9 cellular contexts compared by ENCODE assay signal in the genomic region with DNA sequence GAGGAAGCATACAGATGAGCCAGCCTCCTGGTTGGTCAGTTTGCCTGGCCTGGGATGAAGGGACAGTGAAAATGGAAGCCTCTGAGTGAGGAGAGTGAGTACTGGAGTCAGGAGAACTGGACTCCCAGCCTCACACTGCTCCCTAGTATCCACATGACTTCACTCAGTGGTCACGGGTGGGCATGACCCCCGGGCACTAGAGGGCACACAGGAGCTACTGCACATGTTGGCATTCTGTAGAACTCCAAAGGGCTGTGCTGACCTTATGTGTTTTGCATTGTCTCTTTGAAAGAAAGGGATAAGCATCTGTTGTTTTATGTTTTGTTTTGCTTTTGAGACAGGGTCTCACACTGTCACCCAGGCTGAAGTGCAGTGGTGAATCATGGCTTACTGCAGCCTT. TPM values are rescaled to one million over a fixed set of nuclear protein-coding genes. Genes with fewer than 3 reads are reported as not detected.
A peak's percentile ranks its signal among the peaks of the same experiment; 100 is the strongest.
DNase-seq lines count a peak whose midpoint lies in the region; ATAC-seq and TF ChIP-seq lines count a peak whose summit lies in the region.
"Had no signal": no experiment of that assay in that cellular context is flagged by ENCODE, and none has a peak within 500 bp of the region (broad histone marks: within the 10 kb centered on the region; RNA-seq: fewer than 3 reads in every experiment).

No MANE protein-coding gene starts in this region.

- ATAC-seq in Right ventricle myocardium superior (ENCODE audit: poor library complexity) (no peak), GM21390 (IDR thresholded peaks at IDR 0.05; ENCODE audit: unreplicated experiment) (no peak)

- TF ChIP-seq CTCF in testis (IDR thresholded peaks at IDR 0.05) = peak in 1 of 3 experiments; percentile 6

- H3K27me3 ChIP-seq in testis = no peaks in the 10 kb centered on the region
- H3K27me3 ChIP-seq: right lobe of liver had no signal

- H3K9me3 ChIP-seq in testis = no peaks in the 10 kb centered on the region
- H3K9me3 ChIP-seq: right lobe of liver had no signal

- intact Hi-C loops in Right ventricle myocardium superior (cut with DNase I) = no loop called here
- intact Hi-C loops in cardiac septum (cut with DNase I) = no loop called here
- intact Hi-C loops in testis (cut with DNase I; ENCODE audit: low total_unique reads) = no loop called here

- H3K27ac ChIP-seq in testis = no peak overlapping the region
- H3K27ac ChIP-seq: right lobe of liver had no signal

- 70 to 79% methylated on average over 2 of the region's 2 CpGs for WGBS in testis, 2 donors

- no peak overlapping the region for H3K4me3 ChIP-seq in testis
- H3K4me3 ChIP-seq: right lobe of liver had no signal

- DNase-seq in Right ventricle myocardium superior = peak; percentile 58
- DNase-seq in cardiac septum (ENCODE audit: low spot score) = no peak
- DNase-seq in activated CD4-positive, alpha-beta T cell treated with anti-CD3 and anti-CD28 coated beads for 4 hours = peak; percentile 45 to 46
- peak; percentile 18 for DNase-seq in foreskin melanocyte
- peak; percentile 65 for DNase-seq in testis
- no peak for DNase-seq in NCI-H1092 (lab: John Stamatoyannopoulos, UW)
- no peak for DNase-seq in LoVo (ENCODE audit: low spot score)
- DNase-seq: right lobe of liver had no signal

- no peaks in the 10 kb centered on the region for H3K36me3 ChIP-seq in testis (ENCODE audit: low read depth, missing control alignments)
- H3K36me3 ChIP-seq: right lobe of liver had no signal

- H3K4me1 ChIP-seq in testis = no peaks in the 10 kb centered on the region

- no peak for TF ChIP-seq POLR2A in testis (IDR thresholded peaks at IDR 0.05)

RNA-seq across cellular contexts. Expression of a gene that starts 23.7 kb away (rescaled TPM):
- total RNA-seq in Right ventricle myocardium superior = 0.70 TPM
- 0.32 TPM for total RNA-seq in cardiac septum
- 10 to 100 TPM; 29.6 to 41.7 TPM for total RNA-seq in testis
- polyA plus RNA-seq in testis (ENCODE audit: insufficient read depth, low read depth, low replicate concordance) = 81.3 TPM

RNA-seq across cellular contexts. Expression of a gene that starts 34.2 kb away (rescaled TPM):
- 1.0 TPM for total RNA-seq in Right ventricle myocardium superior
- 0.83 TPM for total RNA-seq in cardiac septum
- total RNA-seq in testis = 10 to 100 TPM; 14.0 to 32.0 TPM
- polyA plus RNA-seq in testis (ENCODE audit: insufficient read depth, low read depth, low replicate concordance) = 57.9 TPM

RNA-seq across cellular contexts. Expression of a gene that starts 54.0 kb away (rescaled TPM):
- 50.1 TPM for total RNA-seq in Right ventricle myocardium superior
- 62.2 TPM for total RNA-seq in cardiac septum
- total RNA-seq in testis = 100 to 1,000 TPM; 165 to 202 TPM
- 181 TPM for polyA plus RNA-seq in testis (ENCODE audit: insufficient read depth, low read depth, low replicate concordance)

Comparison
In these comparisons a context has a peak if more than half of its experiments do, and no peak if none do; other contexts are left out.
1. DNase-seq: peak in Right ventricle myocardium superior (single experiment), activated CD4-positive, alpha-beta T cell treated with anti-CD3 and anti-CD28 coated beads for 4 hours (2 of 2), foreskin melanocyte (single experiment) and testis (single experiment); none in cardiac septum (single experiment), NCI-H1092 (single experiment) and LoVo (single experiment).
2. RNA of a gene that starts 23.7 kb away (total RNA-seq): 29.6 to 41.7 TPM in testis; 0.70 TPM in Right ventricle myocardium superior (single experiment) and 0.32 TPM in cardiac septum (single experiment); every median in the first group is over 10 times any median in the second.